In genomic region chr11:86728562-86728961, GRCh38 we compare ENCODE assay signal across 24 cellular contexts.
"Had no signal": no experiment of that assay in that cellular context is flagged by ENCODE, and none has a peak within 500 bp of the region (broad histone marks: within the 10 kb centered on the region; RNA-seq: fewer than 3 reads in every experiment).

No MANE protein-coding gene starts in this region.

- H3K4me2 ChIP-seq: neural progenitor cell, smooth muscle cell had no signal

- H3K27ac ChIP-seq: left ventricle myocardium inferior, neural progenitor cell, ovary, right atrium auricular region, right lobe of liver, stomach, testis, thyroid gland, transverse colon, upper lobe of left lung had no signal

- H3K36me3 ChIP-seq: left ventricle myocardium inferior, neural progenitor cell, ovary, right atrium auricular region, right lobe of liver, stomach, thyroid gland, transverse colon, upper lobe of left lung had no signal

- ATAC-seq: left colon; natural killer cell; right lobe of liver; stimulated activated naive B cell treated with anti-CD40 and anti-IgM and Interleukin-4, amounts not matched to agents 10 μg/mL and 1 μg/mL and 100 μg/mL, for 72 hours; stimulated activated naive CD8-positive, alpha-beta T cell treated with anti-CD3 and anti-CD28 coated beads, Interleukin-15, Interleukin-2, amounts not matched to agents 100 U/mL and 50 U/mL, for 24 hours had no signal

- DNase-seq: hypothalamus; immature natural killer cell; kidney; left colon; left ventricle myocardium inferior; mesendoderm; naive B cell; natural killer cell; nephron progenitor cell; ovary; right lobe of liver; stimulated activated CD4-positive, alpha-beta T cell treated with anti-CD3 and anti-CD28 coated beads, Interleukin-1b, Interleukin-23, amount 100 ng/mL, for 48 hours; stimulated activated CD4-positive, alpha-beta T cell treated with anti-CD3 and anti-CD28 coated beads, Interleukin-2, amount 100 ng/mL, for 48 hours; stimulated activated naive B cell treated with anti-CD40 and anti-IgM and Interleukin-4, amounts not matched to agents 10 μg/mL and 1 μg/mL and 100 μg/mL, for 72 hours; stimulated activated naive CD8-positive, alpha-beta T cell treated with anti-CD3 and anti-CD28 coated beads, Interleukin-15, Interleukin-2, amounts not matched to agents 100 U/mL and 50 U/mL, for 24 hours; stomach; testis; thyroid gland; transverse colon; upper lobe of left lung had no signal

- H3K9ac ChIP-seq: neural progenitor cell had no signal

- H3K4me3 ChIP-seq: left ventricle myocardium inferior, lung, neural progenitor cell, ovary, right atrium auricular region, right lobe of liver, smooth muscle cell, stomach, testis, thyroid gland, transverse colon, upper lobe of left lung had no signal

- H2AFZ ChIP-seq: neural progenitor cell had no signal

- H3K4me1 ChIP-seq: left ventricle myocardium inferior, right atrium auricular region, right lobe of liver, stomach, testis, thyroid gland, transverse colon, upper lobe of left lung had no signal

- H3K9me3 ChIP-seq: ovary, right atrium auricular region, right lobe of liver, testis, thyroid gland, transverse colon had no signal

- H3K27me3 ChIP-seq: neural progenitor cell, ovary, right atrium auricular region, right lobe of liver, stomach, testis, thyroid gland, transverse colon, upper lobe of left lung had no signal
